ENCODE assay signal across 7 cellular contexts in genomic region chr9:137004285-137004684, GRCh38. TPM values are rescaled to one million over a fixed set of nuclear protein-coding genes. Genes with fewer than 3 reads are reported as not detected.
A peak's percentile ranks its signal among the peaks of the same experiment; 100 is the strongest.
DNase-seq lines count a peak whose midpoint lies in the region; ATAC-seq, FAIRE-seq and TF ChIP-seq lines count a peak whose summit lies in the region.
"Not testable (repeated sequence)": the region's sequence is repeated elsewhere in the genome, so short reads cannot be mapped to it uniquely, and the experiment has no call there.
"Had no signal": no experiment of that assay in that cellular context is flagged by ENCODE, and none has a peak within 500 bp of the region (broad histone marks: within the 10 kb centered on the region; RNA-seq: fewer than 3 reads in every experiment).

No MANE protein-coding gene starts in this region.

- not testable (repeated sequence) for H3K4me1 ChIP-seq in Panc1 (ENCODE audit: control insufficient read depth, insufficient read depth, low read length)
- H3K4me1 ChIP-seq in K562 (replicated peaks in 1 of 2; ENCODE audit: control insufficient read depth in 2 of 2, insufficient read depth in 2 of 2, low read length in 2 of 2) (peaks cover 3 to 34% of the 10 kb centered on the region in 2 experiments; a peak in 3 of 5 replicates), gastroesophageal sphincter (peaks cover 0 to 19% (median 5%) of the 10 kb centered on the region in 3 donors), osteoblast (ENCODE audit: insufficient read depth, low read length) (peaks cover 17% of the 10 kb centered on the region)

- not testable (repeated sequence) for H3K79me2 ChIP-seq in K562 (ENCODE audit: control insufficient read depth, insufficient read depth, low read length); osteoblast (ENCODE audit: insufficient read depth, low read length)

- H2AFZ ChIP-seq in K562 (ENCODE audit: low read depth, low read length): 0 out of 2 replicates have a peak overlapping the region, but pooled peaks have one; percentile 40
- H2AFZ ChIP-seq in osteoblast (ENCODE audit: low read length): not testable (repeated sequence)

- CTCF ChIA-PET in AG04449 (lab: Yijun Ruan, JAX): interaction anchor here (1.8 kb wide), 1 partner anchor 12 kb away, joined by 6 read pairs; the partner anchor contains the start of gene PAXX
- CTCF ChIA-PET in Panc1 (lab: Charles Lee): not testable (repeated sequence)
- CTCF ChIA-PET in K562 (lab: Yijun Ruan, JAX; ENCODE audit: low intra/inter-chr PET ratio): interaction anchor here (0.6 kb wide), 1 partner anchor 33 kb away, joined by 3 read pairs; no protein-coding TSS in a partner anchor

- DNase-seq in AG04449 (ENCODE audit: low read depth, low spot score); GM13976 (ENCODE audit: low spot score); Panc1 (ENCODE audit: low read depth, low spot score); osteoblast (ENCODE audit: insufficient read length, low spot score, missing footprints): not testable (repeated sequence)
- peak in 1 of 4 experiments; percentile 30 for DNase-seq in K562 (ENCODE audit: extremely low read depth in 1 of 4, low spot score in 3 of 4)

- not testable (repeated sequence) for H3K9me1 ChIP-seq in K562 (ENCODE audit: control insufficient read depth, insufficient read depth, low read length)

- not testable (repeated sequence) for H3K9me3 ChIP-seq in Panc1 (ENCODE audit: control insufficient read depth, insufficient read depth, low read depth, low read length); K562 (replicated peaks; ENCODE audit: control insufficient read depth, insufficient read depth, low read depth, low read length); gastroesophageal sphincter; osteoblast (ENCODE audit: low read depth, low read length)

- H3K9ac ChIP-seq in K562 (ENCODE audit: insufficient read depth in 1 of 2, low read depth in 2 of 2, low read length in 2 of 2): not testable (repeated sequence)

- POLR2A ChIA-PET in AG04449 (lab: Yijun Ruan, JAX); Panc1 (lab: Charles Lee): not testable (repeated sequence)
- POLR2A ChIA-PET in K562 (lab: Yijun Ruan, JAX): interaction anchor here (1.2 kb wide), 1 partner anchor 8 kb away, joined by 3 read pairs; no protein-coding TSS in a partner anchor

- not testable (repeated sequence) for H3K27ac ChIP-seq in Panc1 (ENCODE audit: low read length); K562 (ENCODE audit: extremely low read depth, low read depth, low read length); gastroesophageal sphincter; osteoblast (ENCODE audit: low read depth, low read length)

- not testable (repeated sequence) for H4K20me1 ChIP-seq in K562 (replicated peaks; ENCODE audit: control insufficient read depth, insufficient read depth, low read length); osteoblast (ENCODE audit: insufficient read depth, low read length)

- peak; percentile 33 to 69; a peak in 3 of 4 replicates for TF ChIP-seq RAD21 in K562 (CRISPR knock-in tag; conservative IDR thresholded peaks at IDR 0.05 in 1 of 2, IDR thresholded peaks at IDR 0.05 in 1 of 2)

- not testable (repeated sequence) for TF ChIP-seq EP300 in K562 (IDR thresholded peaks at IDR 0.05; ENCODE audit: low read length); gastroesophageal sphincter (IDR thresholded peaks at IDR 0.05)

- TF ChIP-seq POLR2A in K562 (conservative IDR thresholded peaks at IDR 0.05); gastroesophageal sphincter (IDR thresholded peaks at IDR 0.05): not testable (repeated sequence)

- intact Hi-C loops in Panc1 (cut with micrococcal nuclease; ENCODE audit: unreplicated experiment): not testable (repeated sequence)
- intact Hi-C loops in K562 (cut with micrococcal nuclease): loop anchor here (1.0 kb wide), 1 partner anchor 31 kb away; no protein-coding TSS in a partner anchor

- not testable (repeated sequence) for H3K27me3 ChIP-seq in Panc1 (ENCODE audit: control insufficient read depth, insufficient read depth, low read length); K562 (ENCODE audit: control insufficient read depth in 2 of 2, insufficient read depth in 2 of 2, low read length in 2 of 2); gastroesophageal sphincter; osteoblast (ENCODE audit: insufficient read depth, low read length)

- ATAC-seq in Panc1, K562, gastroesophageal sphincter: not testable (repeated sequence)

- WGBS in K562 (ENCODE audit: insufficient coverage, low coverage, missing lambda C conversion rate): 26% methylated on average over 15 of the region's 17 CpGs
- 35 to 80% methylated on average over 1 to 14 of the region's 17 CpGs for WGBS in gastroesophageal sphincter (ENCODE audit: low coverage in 1 of 2), 2 donors

- not testable (repeated sequence) for BruUV-seq in Panc1 (replicated peaks; lab: Mats Ljungman, UMichigan); K562 (replicated peaks; lab: Mats Ljungman, UMichigan)

- H3K36me3 ChIP-seq in Panc1 (ENCODE audit: control insufficient read depth, insufficient read depth, low read length); K562 (ENCODE audit: control insufficient read depth, insufficient read depth, low read length); osteoblast (ENCODE audit: insufficient read depth, low read length): not testable (repeated sequence)
- H3K36me3 ChIP-seq in gastroesophageal sphincter: peaks cover 0 to 20% of the 10 kb centered on the region in 2 donors

- not testable (repeated sequence) for FAIRE-seq in K562 (lab: Jason Lieb, UNC)

- not testable (repeated sequence) for H3K4me3 ChIP-seq in AG04449 (ENCODE audit: low read depth, low read length); Panc1 (ENCODE audit: low read depth in 2 of 2, low read length in 2 of 2); K562; gastroesophageal sphincter; osteoblast (ENCODE audit: insufficient read depth, low read length)

- TF ChIP-seq CTCF in AG04449 (IDR thresholded peaks at IDR 0.05; ENCODE audit: insufficient read depth, low read length, missing control alignments) (peak; percentile 13), GM13976 (IDR thresholded peaks at IDR 0.05; ENCODE audit: borderline replicate concordance, control extremely low read depth, extremely low read depth, insufficient read depth, missing control alignments) (peak; percentile 17), Panc1 (IDR thresholded peaks at IDR 0.05) (peak; percentile 77), K562 (IDR thresholded peaks at IDR 0.05 in 2 of 3, conservative IDR thresholded peaks at IDR 0.05 in 1 of 3; ENCODE audit: insufficient read depth in 2 of 3, low read depth in 1 of 3, low read length in 3 of 3) (peak; percentile 30 to 41 (median 40); a peak in 4 of 6 replicates), gastroesophageal sphincter (IDR thresholded peaks at IDR 0.05) (peak in 3 of 4 experiments; percentile 34 to 43 (median 40)), osteoblast (IDR thresholded peaks at IDR 0.05; ENCODE audit: extremely low read depth, low read depth, low read length) (peak; percentile 31)

- H3K4me2 ChIP-seq in K562 (ENCODE audit: insufficient read depth, low read length); osteoblast (ENCODE audit: insufficient read depth, low read length): not testable (repeated sequence)

- in situ Hi-C loops in GM13976 (cut with MboI; ENCODE audit: low sequenced_read_pairs, unreplicated experiment); Panc1 (cut with HindIII; ENCODE audit: low pct_unique_long_range_greater_than_20kb, low sequenced_read_pairs); K562 (cut with MboI): not testable (repeated sequence)

RNA-seq across cellular contexts. Expression of gene CLIC3, which starts 7.9 kb away (rescaled TPM):
- total RNA-seq in Panc1 (2021; ENCODE audit: unreplicated experiment): 6.2 TPM
- polyA plus RNA-seq in Panc1 (2012; ENCODE audit: insufficient read length): 28.3 TPM
- total RNA-seq in K562 (2011; cell fraction: chromatin; rRNA removed; ENCODE audit: low replicate concordance): not detected in 2 replicates
- total RNA-seq in K562 (2011; cell fraction: nucleolus; rRNA removed): not detected in 2 replicates
- total RNA-seq in K562 (2011; cell fraction: nucleoplasm; rRNA removed): not detected in 2 replicates
- not detected in 2 replicates for total RNA-seq in K562 (2014; rRNA removed)
- not detected in 2 replicates for total RNA-seq in K562 (2014; rRNA removed; fragmentation: Illumina TruSeq; extraction: Trizol)
- not detected in 2 replicates for total RNA-seq in K562 (2015; rRNA removed; fragmentation: Illumina TruSeq; extraction: Trizol)
- 0.18 and 0.29 TPM in 2 replicates for total RNA-seq in K562 (2021)
- 0.07 TPM in 1 of 2 replicates, not detected in the other for polyA plus RNA-seq in K562 (2011; rRNA removed)
- 0.22 and 1.1 TPM in 2 replicates for polyA plus RNA-seq in K562 (2011; cell fraction: cytosol; rRNA removed)
- 0.34 and 0.65 TPM in 2 replicates for polyA plus RNA-seq in K562 (2011; cell fraction: nucleus; rRNA removed)
- 0.58 and 0.59 TPM in 2 replicates for polyA plus RNA-seq in K562 (2012)
- not detected in 2 replicates for polyA plus RNA-seq in K562 (2014; fragmentation: Illumina TruSeq; extraction: Trizol)
- polyA plus RNA-seq in K562 (2014; fragmentation: Nextera tagmentation; extraction: Ambion mirVana): not detected
- polyA plus RNA-seq in K562 (2014; rRNA removed): 0.27 TPM in 1 of 2 replicates, not detected in the other
- not detected in 2 replicates for polyA minus RNA-seq in K562 (2011; rRNA and poly(A)+ RNA removed)
- polyA minus RNA-seq in K562 (2011; cell fraction: cytosol; rRNA and poly(A)+ RNA removed): not detected in 2 replicates
- 0.27 and 0.44 TPM in 2 replicates for polyA minus RNA-seq in K562 (2011; cell fraction: nucleus; rRNA and poly(A)+ RNA removed)
- 1 to 10 TPM in 3 of 4 donors, under 1 TPM in 1; 0.81 to 5.4 (median 2.2) TPM for total RNA-seq in gastroesophageal sphincter
- total RNA-seq in osteoblast: 1.5 and 2.5 TPM in 2 replicates

RNA-seq across cellular contexts. Expression of gene PAXX, which starts 12.1 kb away (rescaled TPM):
- total RNA-seq in Panc1 (2021; ENCODE audit: unreplicated experiment) (64.0 TPM), K562 (2014; rRNA removed) (147 and 175 TPM in 2 replicates), K562 (2014; rRNA removed; fragmentation: Illumina TruSeq; extraction: Trizol) (13.6 and 20.4 TPM in 2 replicates), K562 (2015; rRNA removed; fragmentation: Illumina TruSeq; extraction: Trizol) (59.9 and 63.7 TPM in 2 replicates), K562 (2021) (136 and 140 TPM in 2 replicates), gastroesophageal sphincter (10 to 100 TPM; 24.2 to 42.6 (median 36.1) TPM), osteoblast (13.3 and 16.6 TPM in 2 replicates)
- polyA plus RNA-seq in Panc1 (2012; ENCODE audit: insufficient read length): 53.1 TPM
- total RNA-seq in K562 (2011; cell fraction: chromatin; rRNA removed; ENCODE audit: low replicate concordance): 38.8 and 156 TPM in 2 replicates
- 232 and 251 TPM in 2 replicates for total RNA-seq in K562 (2011; cell fraction: nucleolus; rRNA removed)
- 92.5 and 109 TPM in 2 replicates for total RNA-seq in K562 (2011; cell fraction: nucleoplasm; rRNA removed)
- polyA plus RNA-seq in K562 (2011; rRNA removed) (38.5 and 41.3 TPM in 2 replicates), K562 (2014; fragmentation: Illumina TruSeq; extraction: Trizol) (23.3 and 45.8 TPM in 2 replicates), K562 (2014; fragmentation: Nextera tagmentation; extraction: Ambion mirVana) (1 to 10 TPM; 1.2 to 6.2 TPM), K562 (2014; rRNA removed) (175 and 182 TPM in 2 replicates)
- polyA plus RNA-seq in K562 (2011; cell fraction: cytosol; rRNA removed): 53.8 and 128 TPM in 2 replicates
- polyA plus RNA-seq in K562 (2011; cell fraction: nucleus; rRNA removed): 400 and 559 TPM in 2 replicates
- polyA plus RNA-seq in K562 (2012): 69.4 and 95.1 TPM in 2 replicates
- polyA minus RNA-seq in K562 (2011; rRNA and poly(A)+ RNA removed): 1.6 and 3.6 TPM in 2 replicates
- 13.8 and 14.0 TPM in 2 replicates for polyA minus RNA-seq in K562 (2011; cell fraction: cytosol; rRNA and poly(A)+ RNA removed)
- polyA minus RNA-seq in K562 (2011; cell fraction: nucleus; rRNA and poly(A)+ RNA removed): 57.6 and 59.5 TPM in 2 replicates

RNA-seq across cellular contexts. Expression of gene LCNL1, which starts 21.5 kb away (rescaled TPM):
- total RNA-seq in Panc1 (2021; ENCODE audit: unreplicated experiment) (0.82 TPM), K562 (2014; rRNA removed) (0.08 TPM in 1 of 2 replicates, not detected in the other), K562 (2014; rRNA removed; fragmentation: Illumina TruSeq; extraction: Trizol) (0.04 and 0.10 TPM in 2 replicates), K562 (2015; rRNA removed; fragmentation: Illumina TruSeq; extraction: Trizol) (not detected in 2 replicates), K562 (2021) (0.11 and 0.16 TPM in 2 replicates), gastroesophageal sphincter (under 1 TPM in 2 of 4 donors, not detected in 2; 0.40 TPM), osteoblast (4.4 and 5.4 TPM in 2 replicates)
- 1.3 TPM for polyA plus RNA-seq in Panc1 (2012; ENCODE audit: insufficient read length)
- 3.1 and 3.4 TPM in 2 replicates for total RNA-seq in K562 (2011; cell fraction: chromatin; rRNA removed; ENCODE audit: low replicate concordance)
- 1.2 and 1.7 TPM in 2 replicates for total RNA-seq in K562 (2011; cell fraction: nucleolus; rRNA removed)
- 3.5 and 4.7 TPM in 2 replicates for total RNA-seq in K562 (2011; cell fraction: nucleoplasm; rRNA removed)
- polyA plus RNA-seq in K562 (2011; rRNA removed) (0.04 and 0.14 TPM in 2 replicates), K562 (2014; fragmentation: Illumina TruSeq; extraction: Trizol) (0.04 TPM in 1 of 2 replicates, not detected in the other), K562 (2014; fragmentation: Nextera tagmentation; extraction: Ambion mirVana) (not detected), K562 (2014; rRNA removed) (0.11 and 0.12 TPM in 2 replicates)
- 0.21 TPM in 1 of 2 replicates, not detected in the other for polyA plus RNA-seq in K562 (2011; cell fraction: cytosol; rRNA removed)
- 2.1 and 4.2 TPM in 2 replicates for polyA plus RNA-seq in K562 (2011; cell fraction: nucleus; rRNA removed)
- 0.30 and 0.53 TPM in 2 replicates for polyA plus RNA-seq in K562 (2012)
- 0.27 and 0.81 TPM in 2 replicates for polyA minus RNA-seq in K562 (2011; rRNA and poly(A)+ RNA removed)
- not detected in 2 replicates for polyA minus RNA-seq in K562 (2011; cell fraction: cytosol; rRNA and poly(A)+ RNA removed)
- 1.3 and 2.4 TPM in 2 replicates for polyA minus RNA-seq in K562 (2011; cell fraction: nucleus; rRNA and poly(A)+ RNA removed)
- polyA plus RNA-seq: IgD-negative memory B cell had no signal

RNA-seq across cellular contexts. Expression of gene ABCA2, which starts 23.8 kb away (rescaled TPM):
- 27.0 TPM for total RNA-seq in Panc1 (2021; ENCODE audit: unreplicated experiment)
- 66.0 TPM for polyA plus RNA-seq in Panc1 (2012; ENCODE audit: insufficient read length)
- total RNA-seq in K562 (2011; cell fraction: chromatin; rRNA removed; ENCODE audit: low replicate concordance): 47.9 and 167 TPM in 2 replicates
- 116 and 131 TPM in 2 replicates for total RNA-seq in K562 (2011; cell fraction: nucleolus; rRNA removed)
- total RNA-seq in K562 (2011; cell fraction: nucleoplasm; rRNA removed): 56.3 and 68.3 TPM in 2 replicates
- total RNA-seq in K562 (2014; rRNA removed): 4.6 and 5.5 TPM in 2 replicates
- total RNA-seq in K562 (2014; rRNA removed; fragmentation: Illumina TruSeq; extraction: Trizol): 0.69 and 0.99 TPM in 2 replicates
- total RNA-seq in K562 (2015; rRNA removed; fragmentation: Illumina TruSeq; extraction: Trizol): 1.6 and 2.9 TPM in 2 replicates
- 12.1 and 14.9 TPM in 2 replicates for total RNA-seq in K562 (2021)
- polyA plus RNA-seq in K562 (2011; rRNA removed): 12.1 and 24.4 TPM in 2 replicates
- polyA plus RNA-seq in K562 (2011; cell fraction: cytosol; rRNA removed): 19.7 and 23.3 TPM in 2 replicates
- polyA plus RNA-seq in K562 (2011; cell fraction: nucleus; rRNA removed): 253 and 318 TPM in 2 replicates
- polyA plus RNA-seq in K562 (2012): 13.8 and 24.2 TPM in 2 replicates
- polyA plus RNA-seq in K562 (2014; fragmentation: Illumina TruSeq; extraction: Trizol): 6.1 and 9.9 TPM in 2 replicates
- polyA plus RNA-seq in K562 (2014; fragmentation: Nextera tagmentation; extraction: Ambion mirVana): not detected
- polyA plus RNA-seq in K562 (2014; rRNA removed): 16.2 and 16.3 TPM in 2 replicates
- 6.6 and 8.6 TPM in 2 replicates for polyA minus RNA-seq in K562 (2011; rRNA and poly(A)+ RNA removed)
- 13.4 and 28.5 TPM in 2 replicates for polyA minus RNA-seq in K562 (2011; cell fraction: cytosol; rRNA and poly(A)+ RNA removed)
- polyA minus RNA-seq in K562 (2011; cell fraction: nucleus; rRNA and poly(A)+ RNA removed): 43.2 and 52.5 TPM in 2 replicates
- total RNA-seq in gastroesophageal sphincter: 10 to 100 TPM; 13.5 to 24.3 (median 19.3) TPM
- total RNA-seq in osteoblast: 19.4 and 20.3 TPM in 2 replicates

RNA-seq across cellular contexts. Expression of gene PTGDS, which starts 27.0 kb away (rescaled TPM):
- 13.7 TPM for total RNA-seq in Panc1 (2021; ENCODE audit: unreplicated experiment)
- polyA plus RNA-seq in Panc1 (2012; ENCODE audit: insufficient read length): 15.8 TPM
- total RNA-seq in K562 (2011; cell fraction: chromatin; rRNA removed; ENCODE audit: low replicate concordance): 1.9 and 6.7 TPM in 2 replicates
- 6.7 and 8.8 TPM in 2 replicates for total RNA-seq in K562 (2011; cell fraction: nucleolus; rRNA removed)
- total RNA-seq in K562 (2011; cell fraction: nucleoplasm; rRNA removed): 4.5 and 5.2 TPM in 2 replicates
- total RNA-seq in K562 (2014; rRNA removed): 5.2 and 7.4 TPM in 2 replicates
- total RNA-seq in K562 (2014; rRNA removed; fragmentation: Illumina TruSeq; extraction: Trizol): 0.65 TPM in 1 of 2 replicates, not detected in the other
- total RNA-seq in K562 (2015; rRNA removed; fragmentation: Illumina TruSeq; extraction: Trizol): 2.0 and 2.9 TPM in 2 replicates
- total RNA-seq in K562 (2021): 4.6 and 4.7 TPM in 2 replicates
- polyA plus RNA-seq in K562 (2011; rRNA removed): 2.6 and 4.4 TPM in 2 replicates
- 5.3 and 10.5 TPM in 2 replicates for polyA plus RNA-seq in K562 (2011; cell fraction: cytosol; rRNA removed)
- polyA plus RNA-seq in K562 (2011; cell fraction: nucleus; rRNA removed): 23.2 and 26.0 TPM in 2 replicates
- polyA plus RNA-seq in K562 (2012): 8.5 and 12.1 TPM in 2 replicates
- polyA plus RNA-seq in K562 (2014; fragmentation: Illumina TruSeq; extraction: Trizol): 1.2 and 2.7 TPM in 2 replicates
- under 1 TPM; 0.46 to 0.55 TPM for polyA plus RNA-seq in K562 (2014; fragmentation: Nextera tagmentation; extraction: Ambion mirVana)
- 7.0 and 7.1 TPM in 2 replicates for polyA plus RNA-seq in K562 (2014; rRNA removed)
- 0.51 TPM in 1 of 2 replicates, not detected in the other for polyA minus RNA-seq in K562 (2011; rRNA and poly(A)+ RNA removed)
- polyA minus RNA-seq in K562 (2011; cell fraction: cytosol; rRNA and poly(A)+ RNA removed): 1.8 and 3.4 TPM in 2 replicates
- 5.7 and 10.0 TPM in 2 replicates for polyA minus RNA-seq in K562 (2011; cell fraction: nucleus; rRNA and poly(A)+ RNA removed)
- 100 to 1,000 TPM in 1 of 4 donors, 10 to 100 TPM in 2, 1 to 10 TPM in 1; 7.4 to 132 (median 29.7) TPM for total RNA-seq in gastroesophageal sphincter
- 37.4 and 57.9 TPM in 2 replicates for total RNA-seq in osteoblast
- polyA plus RNA-seq: IgD-negative memory B cell had no signal

Comparison
In these comparisons a context has a peak if more than half of its experiments do, and no peak if none do; other contexts are left out.
1. CTCF ChIP-seq: peak in every context shown above with its lines; median percentile 77 in Panc1; 40 in K562; 40 in gastroesophageal sphincter; 31 in osteoblast; 17 in GM13976; 13 in AG04449.